ENCODE assay signal across 8 cellular contexts in genomic region chr6:139369568-139370046, GRCh38. TPM values are rescaled to one million over a fixed set of nuclear protein-coding genes. Genes with fewer than 3 reads are reported as not detected.
DNase-seq lines count a peak whose midpoint lies in the region; ATAC-seq and TF ChIP-seq lines count a peak whose summit lies in the region.

No MANE protein-coding gene starts in this region.

- TF ChIP-seq CTCF in HFF-Myc (IDR thresholded peaks at IDR 0.05; ENCODE audit: low read depth, low read length, missing control alignments), result peak; percentile 45
- TF ChIP-seq CTCF in lower lobe of right lung (IDR thresholded peaks at IDR 0.05), result peak; percentile 68

- in situ Hi-C loops in Caki2 (cut with HindIII; ENCODE audit: low pct_unique_long_range_greater_than_20kb, low sequenced_read_pairs), result no loop called here

- no peak overlapping the region for H3K4me3 ChIP-seq in HFF-Myc (replicated peaks; ENCODE audit: low read depth, low read length)
- peak overlapping the region; percentile 93 for H3K4me3 ChIP-seq in lower lobe of right lung

- intact Hi-C loops in lower lobe of right lung (cut with DNase I), result loop anchor here (10.0 kb wide), 3 partner anchors 135 to 385 kb away; no protein-coding TSS in a partner anchor

- H3K27me3 ChIP-seq in lower lobe of right lung (ENCODE audit: low read depth), result no peaks in the 10 kb centered on the region

- no peak for ATAC-seq in central memory CD8-positive, alpha-beta T cell (replicated peaks; ENCODE audit: extremely low read depth, poor library complexity, severe bottlenecking)
- ATAC-seq in lower lobe of right lung, result peak in 1 of 2 donors; percentile 16
- ATAC-seq in HG02763 (IDR thresholded peaks at IDR 0.05; ENCODE audit: unreplicated experiment), result no peak
- ATAC-seq in HG03175 (IDR thresholded peaks at IDR 0.05; ENCODE audit: unreplicated experiment), result no peak
- no peak for ATAC-seq in HG03135 (IDR thresholded peaks at IDR 0.05; ENCODE audit: unreplicated experiment)

- peak overlapping the region; percentile 99 for H3K27ac ChIP-seq in lower lobe of right lung

- H3K4me3 Mint-ChIP-seq in central memory CD8-positive, alpha-beta T cell, result no peak overlapping the region

- H3K9me3 ChIP-seq in lower lobe of right lung, result no peaks in the 10 kb centered on the region

- H3K27me3 Mint-ChIP-seq in central memory CD8-positive, alpha-beta T cell, result no peaks in the 10 kb centered on the region

- peak overlapping the region; percentile 62 for H3K27ac Mint-ChIP-seq in central memory CD8-positive, alpha-beta T cell (ENCODE audit: low read depth)

- peaks cover 32% of the 10 kb centered on the region for H3K4me1 Mint-ChIP-seq in central memory CD8-positive, alpha-beta T cell

- peaks cover 22% of the 10 kb centered on the region for H3K36me3 ChIP-seq in lower lobe of right lung

- H3K4me1 ChIP-seq in lower lobe of right lung, result peaks cover 35% of the 10 kb centered on the region

- DNase-seq in Caki2 (ENCODE audit: low read depth), result peak; percentile 70
- peak; percentile 59 for DNase-seq in HFF-Myc (ENCODE audit: extremely low read depth, low read depth)
- DNase-seq in OCI-M1 (lab: John Stamatoyannopoulos, UW), result peak; percentile 90
- no peak for DNase-seq in central memory CD8-positive, alpha-beta T cell (ENCODE audit: low spot score in 2 of 2)
- no peak for DNase-seq in lower lobe of right lung

- no peaks in the 10 kb centered on the region for H3K9me3 Mint-ChIP-seq in central memory CD8-positive, alpha-beta T cell

- H3K36me3 Mint-ChIP-seq in central memory CD8-positive, alpha-beta T cell (ENCODE audit: insufficient read depth), result peaks cover 36% of the 10 kb centered on the region

RNA-seq across cellular contexts. Expression of gene CITED2, which starts 4.8 kb away (rescaled TPM):
- 132 and 165 TPM in 2 replicates for total RNA-seq in Caki2 (2014; rRNA removed; shearing (Covaris generic); ENCODE audit: low replicate concordance)
- 275 TPM for total RNA-seq in lower lobe of right lung

Comparison
In these comparisons a context has a peak if more than half of its experiments do, and no peak if none do; other contexts are left out.
1. DNase-seq: peak in Caki2 (single experiment), HFF-Myc (single experiment) and OCI-M1 (single experiment); none in central memory CD8-positive, alpha-beta T cell (0 of 2) and lower lobe of right lung (single experiment).